12 cellular contexts compared by ENCODE assay signal in the genomic region with DNA sequence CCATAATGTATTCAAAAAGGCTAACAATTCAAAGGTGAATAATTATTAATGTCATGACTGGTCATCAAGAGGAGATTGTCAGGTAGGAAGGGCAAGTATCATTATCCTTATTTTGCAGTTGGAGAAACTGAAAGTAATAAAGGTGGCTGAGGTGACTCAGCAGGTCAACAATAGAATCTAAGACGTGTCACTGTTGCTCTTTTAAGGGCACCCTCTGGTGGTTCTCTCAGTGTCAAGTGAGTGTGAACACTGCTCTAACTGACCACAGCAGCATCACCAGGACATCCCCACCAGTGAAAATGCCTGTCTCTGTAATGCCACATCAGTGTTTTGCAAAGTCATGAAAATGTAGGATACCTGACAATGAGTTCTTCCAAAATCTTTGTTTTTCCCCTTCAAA.
DNase-seq lines count a peak whose midpoint lies in the region; ATAC-seq and TF ChIP-seq lines count a peak whose summit lies in the region.
"Had no signal": no experiment of that assay in that cellular context is flagged by ENCODE, and none has a peak within 500 bp of the region (broad histone marks: within the 10 kb centered on the region; RNA-seq: fewer than 3 reads in every experiment).

No MANE protein-coding gene starts in this region.

- no peak overlapping the region for H2BK12ac ChIP-seq in H9 (ENCODE audit: insufficient read length, low read depth, low read length)

- H3K36me3 ChIP-seq in mucosa of descending colon (ENCODE audit: low read depth): no peaks in the 10 kb centered on the region

- H3K23me2 ChIP-seq in H9 (ENCODE audit: insufficient read length, low read depth, low read length, poor library complexity, severe bottlenecking): no peaks in the 10 kb centered on the region

- H3K4ac ChIP-seq in H9 (ENCODE audit: low read depth, low read length): no peak overlapping the region

- no peaks in the 10 kb centered on the region for H3K36me3 Mint-ChIP-seq in H9 (ENCODE audit: insufficient read depth in 1 of 3, low read depth in 3 of 3)

- no peak overlapping the region for H3K27ac ChIP-seq in H9 (ENCODE audit: insufficient read length, low read depth, low read length)
- H3K27ac ChIP-seq: body of pancreas, VCaP had no signal

- H3K4me3 Mint-ChIP-seq in H9: no peak overlapping the region
- H3K4me3 Mint-ChIP-seq: stimulated activated naive CD8-positive, alpha-beta T cell treated with anti-CD3 and anti-CD28 coated beads, Interleukin-15, Interleukin-2, amounts not matched to agents 100 ng/mL and 50 ng/mL, for 24 hours had no signal

- H3K4me1 ChIP-seq in H9 (ENCODE audit: insufficient read depth, low read length) (peaks cover 4% of the 10 kb centered on the region; the same call in 1 of the 2 replicates), mucosa of descending colon (ENCODE audit: low read depth) (no peaks in the 10 kb centered on the region)
- H3K4me1 ChIP-seq: body of pancreas had no signal

- no peak overlapping the region for H3K56ac ChIP-seq in H9 (ENCODE audit: insufficient read length, low read depth, low read length)

- H3K79me1 ChIP-seq in H9 (ENCODE audit: insufficient read depth, low read depth, low read length, poor library complexity, severe bottlenecking): no peaks in the 10 kb centered on the region

- no peaks in the 10 kb centered on the region for H3K9me3 ChIP-seq in H9 (ENCODE audit: control insufficient read depth, low read depth, low read length)
- no peaks in the 10 kb centered on the region for H3K9me3 ChIP-seq in mucosa of descending colon
- H3K9me3 ChIP-seq: body of pancreas had no signal

- no peak overlapping the region for H2AK5ac ChIP-seq in H9 (ENCODE audit: insufficient read length, low read length)

- H4K91ac ChIP-seq in H9 (ENCODE audit: insufficient read length, low read depth, low read length): no peak overlapping the region

- H3K4me1 Mint-ChIP-seq in H9: peaks cover 4 to 7% of the 10 kb centered on the region in 2 experiments; a peak in 1 of 4 replicates

- no peaks in the 10 kb centered on the region for H3K79me2 ChIP-seq in H9 (ENCODE audit: insufficient read depth, low read length)

- no peak overlapping the region for H4K8ac ChIP-seq in H9 (replicated peaks; ENCODE audit: insufficient read length, low read depth, low read length)

- no peak overlapping the region for H3K4me2 ChIP-seq in H9 (ENCODE audit: insufficient read depth, insufficient read length, low read length)

- H4K5ac ChIP-seq in H9 (ENCODE audit: insufficient read length, low read depth, low read length): no peak overlapping the region

- H3K9me3 Mint-ChIP-seq in H9: no peaks in the 10 kb centered on the region

- no CpG with 5 or more reads among the region's 1 CpG for WGBS in H9 (ENCODE audit: extremely low coverage, insufficient read length, low lambda C conversion rate)

- no peak overlapping the region for H3T11ph ChIP-seq in H9 (ENCODE audit: low read length)

- no peak overlapping the region for H3K14ac ChIP-seq in H9 (ENCODE audit: insufficient read depth, low read length)

- no peaks in the 10 kb centered on the region for H4K20me1 ChIP-seq in H9 (ENCODE audit: control insufficient read depth, insufficient read depth, insufficient read length)

- intact Hi-C loops in mucosa of descending colon (cut with DNase I, micrococcal nuclease): no loop called here

- no peaks in the 10 kb centered on the region for H3K27me3 ChIP-seq in H9 (ENCODE audit: insufficient read depth, low read length)
- H3K27me3 ChIP-seq: body of pancreas had no signal

- H3K23ac ChIP-seq in H9 (ENCODE audit: insufficient read length, low read depth, low read length): no peak overlapping the region

- no peak overlapping the region for H2BK120ac ChIP-seq in H9 (ENCODE audit: low read depth, low read length, poor library complexity, severe bottlenecking)

- peak; percentile 32; the same call in 1 of the 3 replicates for TF ChIP-seq CTCF in H9 (conservative IDR thresholded peaks at IDR 0.05)
- no peak for TF ChIP-seq CTCF in mucosa of descending colon (IDR thresholded peaks at IDR 0.05)

- H2BK15ac ChIP-seq in H9 (ENCODE audit: low read depth, low read length): no peak overlapping the region

- DNase-seq in H9: peak; percentile 31
- peak in 1 of 3 donors; percentile 12 for DNase-seq in mucosa of descending colon
- DNase-seq in NCI-H526 (lab: John Stamatoyannopoulos, UW): no peak
- no peak for DNase-seq in stimulated activated naive CD8-positive, alpha-beta T cell treated with anti-CD3 and anti-CD28 coated beads, Interleukin-15, Interleukin-2, amounts not matched to agents 100 U/mL and 50 U/mL, for 24 hours
- no peak for DNase-seq in cerebellar cortex (ENCODE audit: low spot score)
- DNase-seq in activated gamma-delta T cell treated with Interleukin-2 at 50 U/mL for 16 hours: no peak
- DNase-seq: body of pancreas, NCI-H1417 treated with DMSO at 0.1 percent for 48 hours had no signal

- H2BK5ac ChIP-seq in H9 (ENCODE audit: insufficient read length, low read length): no peak overlapping the region

- no peak overlapping the region for H3K27ac Mint-ChIP-seq in H9
- H3K27ac Mint-ChIP-seq: stimulated activated naive CD8-positive, alpha-beta T cell treated with anti-CD3 and anti-CD28 coated beads, Interleukin-15, Interleukin-2, amounts not matched to agents 100 ng/mL and 50 ng/mL, for 24 hours had no signal

- H3K9ac ChIP-seq in H9 (ENCODE audit: extremely low read depth, insufficient read length, low read length): no peak overlapping the region

- H2AFZ ChIP-seq in H9 (ENCODE audit: low read length): no peak overlapping the region

- H3K18ac ChIP-seq in H9 (ENCODE audit: insufficient read length, low read depth, low read length): no peak overlapping the region

- ATAC-seq in GM18868 (IDR thresholded peaks at IDR 0.05; ENCODE audit: unreplicated experiment): peak; percentile 95
- ATAC-seq in HG03575 (IDR thresholded peaks at IDR 0.05; ENCODE audit: extremely low read depth, insufficient number of reproducible peaks, low FRiP score, unreplicated experiment): peak; percentile 91
- peak; percentile 35 for ATAC-seq in mucosa of descending colon
- ATAC-seq in stimulated activated naive CD8-positive, alpha-beta T cell treated with anti-CD3 and anti-CD28 coated beads, Interleukin-15, Interleukin-2, amounts not matched to agents 100 U/mL and 50 U/mL, for 24 hours: no peak
- ATAC-seq: body of pancreas had no signal

- H3K27me3 Mint-ChIP-seq in H9 (ENCODE audit: low read depth): no peaks in the 10 kb centered on the region
- H3K27me3 Mint-ChIP-seq: stimulated activated naive CD8-positive, alpha-beta T cell treated with anti-CD3 and anti-CD28 coated beads, Interleukin-15, Interleukin-2, amounts not matched to agents 100 ng/mL and 50 ng/mL, for 24 hours had no signal

- no peak overlapping the region for H2BK20ac ChIP-seq in H9 (ENCODE audit: low read depth, low read length, poor library complexity, severe bottlenecking)

- H3K4me3 ChIP-seq in mucosa of descending colon: no peak overlapping the region
- H3K4me3 ChIP-seq: body of pancreas had no signal
